23 cellular contexts compared by ENCODE assay signal in genomic region chr6:6542357-6542756, GRCh38.
"Had no signal": no experiment of that assay in that cellular context is flagged by ENCODE, and none has a peak within 500 bp of the region (broad histone marks: within the 10 kb centered on the region; RNA-seq: fewer than 3 reads in every experiment).

No MANE protein-coding gene starts in this region.

- H3K4me1 ChIP-seq: SJSA1 had no signal

- H3K9me3 ChIP-seq: MG63, SJSA1 had no signal

- DNase-seq: Karpas-422, KBM-7, MG63, NCI-H1092, NCI-H1105 treated with DMSO at 0.1 percent for 48 hours, NCI-H1417 treated with DMSO at 0.1 percent for 48 hours, NCI-H146, NCI-H1694 treated with DMSO at 0.1 percent for 48 hours, NCI-H1930, NCI-H2081 treated with DMSO at 0.1 percent for 48 hours, NCI-H2171, NCI-H226, NCI-H446, NCI-H510A, NCI-H524 treated with DMSO at 0.1 percent for 48 hours, NCI-H69, NCI-H774, Right ventricle myocardium superior, RPMI8226, SIG-M5, T-helper 1 cell had no signal

- H3K27ac ChIP-seq: SJSA1, SK-N-MC had no signal

- H3K4me3 ChIP-seq: MG63, SJSA1, SK-N-MC had no signal

- H3K27me3 ChIP-seq: SJSA1 had no signal

- H3K36me3 ChIP-seq: MG63, SJSA1 had no signal
